1 cellular context compared by ENCODE assay signal in the genomic region with DNA sequence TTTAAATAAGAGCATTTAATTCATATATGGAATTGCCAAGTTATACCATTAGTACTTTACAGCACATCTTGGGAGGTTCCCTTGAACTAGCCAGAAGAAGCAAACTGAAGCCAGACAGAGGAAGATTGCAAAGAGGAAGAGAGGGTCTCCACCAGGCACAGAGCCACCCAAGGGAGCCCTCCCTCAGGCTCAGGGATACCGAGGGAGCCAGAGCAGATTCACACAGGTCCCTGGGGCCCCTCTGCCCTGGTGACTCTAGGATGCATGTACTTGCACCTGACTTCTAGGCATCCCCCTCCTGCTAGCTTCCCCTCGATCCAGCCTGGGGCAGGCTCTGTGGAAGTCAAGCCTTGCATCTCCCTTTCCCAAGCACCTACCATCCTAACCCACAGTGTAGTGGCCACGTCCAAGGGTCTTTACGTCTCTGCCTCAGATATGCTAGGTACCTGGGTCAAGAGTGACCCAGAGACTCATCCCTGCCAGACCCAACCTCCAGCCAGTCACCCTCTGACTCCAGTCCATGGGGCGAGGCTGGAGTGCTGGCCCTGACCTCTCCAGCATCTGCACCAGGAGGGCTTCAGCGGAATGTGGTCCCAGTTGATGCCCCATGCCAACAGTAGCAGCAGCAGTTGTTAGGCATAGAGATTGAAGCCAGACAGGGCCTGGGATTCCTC.
TF ChIP-seq lines count a peak whose summit lies in the region.

No MANE protein-coding gene starts in this region.

TF ChIP-seq in K562, 482 proteins besides CTCF, POLR2A, EP300 and RAD21:
- TF ChIP-seq TAL1 (IDR thresholded peaks at IDR 0.05), result no peak
- TF ChIP-seq CBFA2T3 (IDR thresholded peaks at IDR 0.05), result peak; percentile 41
TF ChIP-seq in K562: peak in this region for 1.
